ENCODE assay signal across 22 cellular contexts in genomic region chr3:13086594-13086993, GRCh38. TPM values are rescaled to one million over a fixed set of nuclear protein-coding genes. Genes with fewer than 3 reads are reported as not detected.
DNase-seq lines count a peak whose midpoint lies in the region; ATAC-seq, FAIRE-seq and TF ChIP-seq lines count a peak whose summit lies in the region.
"Had no signal": no experiment of that assay in that cellular context is flagged by ENCODE, and none has a peak within 500 bp of the region (broad histone marks: within the 10 kb centered on the region; RNA-seq: fewer than 3 reads in every experiment).

No MANE protein-coding gene starts in this region.

- no peak overlapping the region for H3K4me3 Mint-ChIP-seq in CD4-positive, alpha-beta memory T cell
- H3K4me3 Mint-ChIP-seq in immature natural killer cell (peak overlapping the region in 1 of 5 donors; percentile 1), chondrocyte (ENCODE audit: unreplicated experiment) (no peak overlapping the region)
- H3K4me3 Mint-ChIP-seq: activated naive CD4-positive, alpha-beta T cell treated with anti-CD3 and anti-CD28 coated beads for 36 hours; mesothelial cell of epicardium; neural crest cell had no signal

- no peak overlapping the region for H3K27ac ChIP-seq in CD4-positive, alpha-beta memory T cell (ENCODE audit: low read depth, low read length)
- no peak overlapping the region for H3K27ac ChIP-seq in HEK293 (ENCODE audit: extremely low read depth, low read depth, low read length)
- H3K27ac ChIP-seq in OCI-LY7 (ENCODE audit: low read depth, low read length, poor library complexity, severe bottlenecking), result peak overlapping the region; percentile 87
- H3K27ac ChIP-seq: HL-60, psoas muscle, upper lobe of left lung had no signal

- H3K9me3 ChIP-seq in CD4-positive, alpha-beta memory T cell (ENCODE audit: control insufficient read depth in 1 of 2, low read length in 2 of 2), result no peaks in the 10 kb centered on the region
- H3K9me3 ChIP-seq in HEK293 (ENCODE audit: control insufficient read depth, insufficient read depth, low read depth, low read length), result no peaks in the 10 kb centered on the region
- H3K9me3 ChIP-seq in OCI-LY7 (ENCODE audit: low read length), result no peaks in the 10 kb centered on the region
- H3K9me3 ChIP-seq: psoas muscle, upper lobe of left lung had no signal

- no peaks in the 10 kb centered on the region for H3K79me2 ChIP-seq in OCI-LY7 (ENCODE audit: insufficient read depth, low read depth, low read length)

- POLR2A ChIA-PET in CD4-positive, alpha-beta memory T cell (lab: Charles Lee; ENCODE audit: partially characterized antibody), result no interaction called here
- POLR2A ChIA-PET in HEK293 (lab: Yijun Ruan, JAX) (no interaction called here), OCI-LY7 (lab: Charles Lee) (interaction anchor here (0.6 to 1.9 kb wide), 6 partner anchors 15 to 365 kb away, joined by 3 to 5 read pairs (median 3); no protein-coding TSS in a partner anchor)

- no peaks in the 10 kb centered on the region for H3K27me3 Mint-ChIP-seq in CD4-positive, alpha-beta memory T cell
- peaks cover 0 to 4% (median 3%) of the 10 kb centered on the region in 3 donors for H3K27me3 Mint-ChIP-seq in immature natural killer cell (ENCODE audit: low read depth in 3 of 3)
- H3K27me3 Mint-ChIP-seq in chondrocyte (ENCODE audit: low read depth), result peaks cover 3% of the 10 kb centered on the region

- ATAC-seq in HG03095 (IDR thresholded peaks at IDR 0.05; ENCODE audit: unreplicated experiment) (no peak), HG03439 (IDR thresholded peaks at IDR 0.05; ENCODE audit: unreplicated experiment) (no peak)
- ATAC-seq: activated CD4-positive, CD25-positive, alpha-beta regulatory T cell treated with anti-CD3 and anti-CD28 coated beads, Interleukin-2, amount 50 U/mL, for 24 hours; left colon; psoas muscle had no signal

- H3K4me3 ChIP-seq in CD4-positive, alpha-beta memory T cell (ENCODE audit: low read length in 2 of 2), result no peak overlapping the region
- no peak overlapping the region for H3K4me3 ChIP-seq in HEK293 (ENCODE audit: low read depth, low read length)
- H3K4me3 ChIP-seq in OCI-LY7 (ENCODE audit: low read depth, low read length, poor library complexity, severe bottlenecking), result no peak overlapping the region
- H3K4me3 ChIP-seq: psoas muscle, upper lobe of left lung had no signal

- H4K20me1 ChIP-seq in OCI-LY7 (ENCODE audit: insufficient read depth, low read length), result no peaks in the 10 kb centered on the region

- H3K27ac Mint-ChIP-seq in CD4-positive, alpha-beta memory T cell, result peak overlapping the region in 5 of 7 donors; percentile 29 to 72 (median 49)
- H3K27ac Mint-ChIP-seq in immature natural killer cell (peak overlapping the region in 5 of 6 donors; percentile 24 to 74 (median 59)), chondrocyte (ENCODE audit: unreplicated experiment) (no peak overlapping the region)
- H3K27ac Mint-ChIP-seq: activated naive CD4-positive, alpha-beta T cell treated with anti-CD3 and anti-CD28 coated beads for 36 hours; mesothelial cell of epicardium had no signal

- FAIRE-seq in HTR-8/SVneo (lab: Jason Lieb, UNC), result no peak

- DNase-seq in CD4-positive, alpha-beta memory T cell, result no peak
- DNase-seq in OCI-LY7 (ENCODE audit: low spot score) (peak; percentile 88), immature natural killer cell (no peak), chondrocyte (ENCODE audit: low spot score) (no peak), HTR-8/SVneo (ENCODE audit: insufficient read length, low spot score) (no peak)
- DNase-seq: activated naive CD4-positive, alpha-beta T cell treated with anti-CD3 and anti-CD28 coated beads for 36 hours; activated T-cell treated with anti-CD3 and anti-CD28 coated beads, Interleukin-2, amount 50 U/mL, for 48 hours; cerebellar nuclear complex; DMS79; left colon; NCI-H1930; NCI-H2227 treated with DMSO at 0.1 percent for 48 hours; NCI-H82; psoas muscle; upper lobe of left lung had no signal

- no TSS peak for BruUV-seq in OCI-LY7 (replicated peaks; lab: Mats Ljungman, UMichigan)

- peak overlapping the region; percentile 67 for H3K4me2 ChIP-seq in OCI-LY7 (ENCODE audit: low read length)

- no peaks in the 10 kb centered on the region for H3K4me1 ChIP-seq in CD4-positive, alpha-beta memory T cell (ENCODE audit: insufficient read depth, low read length)
- H3K4me1 ChIP-seq in HEK293 (ENCODE audit: control insufficient read depth, insufficient read depth, low read length) (no peaks in the 10 kb centered on the region), OCI-LY7 (ENCODE audit: insufficient read depth, low read length, poor library complexity, severe bottlenecking) (peaks cover 78% of the 10 kb centered on the region)
- H3K4me1 ChIP-seq: psoas muscle, upper lobe of left lung had no signal

- TF ChIP-seq CTCF in HEK293 (tag by site-specific recombination; IDR thresholded peaks at IDR 0.05) (no peak), OCI-LY7 (conservative IDR thresholded peaks at IDR 0.05; ENCODE audit: low read length) (no peak), chondrocyte (IDR thresholded peaks at IDR 0.05) (no peak)

- intact Hi-C loops in CD4-positive, alpha-beta memory T cell (cut with micrococcal nuclease), result no loop called here
- intact Hi-C loops in OCI-LY7 (cut with micrococcal nuclease; ENCODE audit: unreplicated experiment), result loop anchor here (5.0 kb wide), 1 partner anchor 341 kb away; no protein-coding TSS in a partner anchor

- no peaks in the 10 kb centered on the region for H3K4me1 Mint-ChIP-seq in CD4-positive, alpha-beta memory T cell
- H3K4me1 Mint-ChIP-seq in immature natural killer cell (peaks cover 11 to 13% of the 10 kb centered on the region in 2 donors), chondrocyte (ENCODE audit: low read depth) (peaks cover 18% of the 10 kb centered on the region)
- H3K4me1 Mint-ChIP-seq: mesothelial cell of epicardium had no signal

- no peak overlapping the region; the same call in 1 of the 2 replicates for H2AFZ ChIP-seq in OCI-LY7 (ENCODE audit: low read length)

- CTCF ChIA-PET in CD4-positive, alpha-beta memory T cell (lab: Charles Lee; ENCODE audit: partially characterized antibody), result no interaction called here
- CTCF ChIA-PET in HEK293 (lab: Yijun Ruan, JAX) (interaction anchor here (0.6 to 1.0 kb wide), 2 partner anchors 411 to 563 kb away, joined by 3 to 4 read pairs; no protein-coding TSS in a partner anchor), OCI-LY7 (lab: Charles Lee; ENCODE audit: unreplicated experiment) (no interaction called here)

- no peaks in the 10 kb centered on the region for H3K36me3 Mint-ChIP-seq in CD4-positive, alpha-beta memory T cell
- H3K36me3 Mint-ChIP-seq in immature natural killer cell (no peaks in the 10 kb centered on the region), chondrocyte (ENCODE audit: low read depth) (no peaks in the 10 kb centered on the region)
- H3K36me3 Mint-ChIP-seq: mesothelial cell of epicardium had no signal

- no peaks in the 10 kb centered on the region for H3K9me2 ChIP-seq in OCI-LY7 (ENCODE audit: insufficient read depth, low read length)

- no peaks in the 10 kb centered on the region for H3K36me3 ChIP-seq in CD4-positive, alpha-beta memory T cell (ENCODE audit: insufficient read depth, low read length)
- H3K36me3 ChIP-seq in HEK293 (ENCODE audit: control insufficient read depth in 2 of 2, insufficient read depth in 1 of 2, low read length in 2 of 2), result no peaks in the 10 kb centered on the region
- no peaks in the 10 kb centered on the region for H3K36me3 ChIP-seq in OCI-LY7 (ENCODE audit: insufficient read depth, low read length)
- H3K36me3 ChIP-seq: upper lobe of left lung had no signal

- no peaks in the 10 kb centered on the region for H3K27me3 ChIP-seq in CD4-positive, alpha-beta memory T cell (ENCODE audit: insufficient read depth, low read length)
- H3K27me3 ChIP-seq: upper lobe of left lung had no signal

- peaks cover 0 to 2% (median 0%) of the 10 kb centered on the region in 8 donors for H3K9me3 Mint-ChIP-seq in CD4-positive, alpha-beta memory T cell
- H3K9me3 Mint-ChIP-seq in immature natural killer cell (peaks cover 0 to 2% (median 0%) of the 10 kb centered on the region in 6 donors), chondrocyte (ENCODE audit: low read depth) (no peaks in the 10 kb centered on the region)
- H3K9me3 Mint-ChIP-seq: activated naive CD4-positive, alpha-beta T cell treated with anti-CD3 and anti-CD28 coated beads for 36 hours; mesothelial cell of epicardium; neural crest cell had no signal

TF ChIP-seq in HEK293, 187 proteins besides CTCF, POLR2A, EP300 and RAD21 (continues in another document):
- TF ChIP-seq ZNF623 (tag by site-specific recombination; IDR thresholded peaks at IDR 0.05), result peak; percentile 91
- TF ChIP-seq, protein P1, sequence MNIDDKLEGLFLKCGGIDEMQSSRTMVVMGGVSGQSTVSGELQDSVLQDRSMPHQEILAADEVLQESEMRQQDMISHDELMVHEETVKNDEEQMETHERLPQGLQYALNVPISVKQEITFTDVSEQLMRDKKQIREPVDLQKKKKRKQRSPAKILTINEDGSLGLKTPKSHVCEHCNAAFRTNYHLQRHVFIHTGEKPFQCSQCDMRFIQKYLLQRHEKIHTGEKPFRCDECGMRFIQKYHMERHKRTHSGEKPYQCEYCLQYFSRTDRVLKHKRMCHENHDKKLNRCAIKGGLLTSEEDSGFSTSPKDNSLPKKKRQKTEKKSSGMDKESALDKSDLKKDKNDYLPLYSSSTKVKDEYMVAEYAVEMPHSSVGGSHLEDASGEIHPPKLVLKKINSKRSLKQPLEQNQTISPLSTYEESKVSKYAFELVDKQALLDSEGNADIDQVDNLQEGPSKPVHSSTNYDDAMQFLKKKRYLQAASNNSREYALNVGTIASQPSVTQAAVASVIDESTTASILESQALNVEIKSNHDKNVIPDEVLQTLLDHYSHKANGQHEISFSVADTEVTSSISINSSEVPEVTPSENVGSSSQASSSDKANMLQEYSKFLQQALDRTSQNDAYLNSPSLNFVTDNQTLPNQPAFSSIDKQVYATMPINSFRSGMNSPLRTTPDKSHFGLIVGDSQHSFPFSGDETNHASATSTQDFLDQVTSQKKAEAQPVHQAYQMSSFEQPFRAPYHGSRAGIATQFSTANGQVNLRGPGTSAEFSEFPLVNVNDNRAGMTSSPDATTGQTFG (tag by site-specific recombination; IDR thresholded peaks at IDR 0.05; ENCODE audit: borderline replicate concordance), result no peak
- TF ChIP-seq, protein P2, sequence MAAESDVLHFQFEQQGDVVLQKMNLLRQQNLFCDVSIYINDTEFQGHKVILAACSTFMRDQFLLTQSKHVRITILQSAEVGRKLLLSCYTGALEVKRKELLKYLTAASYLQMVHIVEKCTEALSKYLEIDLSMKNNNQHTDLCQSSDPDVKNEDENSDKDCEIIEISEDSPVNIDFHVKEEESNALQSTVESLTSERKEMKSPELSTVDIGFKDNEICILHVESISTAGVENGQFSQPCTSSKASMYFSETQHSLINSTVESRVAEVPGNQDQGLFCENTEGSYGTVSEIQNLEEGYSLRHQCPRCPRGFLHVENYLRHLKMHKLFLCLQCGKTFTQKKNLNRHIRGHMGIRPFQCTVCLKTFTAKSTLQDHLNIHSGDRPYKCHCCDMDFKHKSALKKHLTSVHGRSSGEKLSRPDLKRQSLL (tag by site-specific recombination; IDR thresholded peaks at IDR 0.05), result no peak

RNA-seq across cellular contexts. Expression of gene IQSEC1, which starts 13.4 kb away (rescaled TPM):
- 10 to 100 TPM; 79.3 to 82.0 TPM for total RNA-seq in CD4-positive, alpha-beta memory T cell
- 10 to 100 TPM; 11.9 to 45.3 TPM for polyA plus RNA-seq in CD4-positive, alpha-beta memory T cell
- 24.3 and 25.2 TPM in 2 replicates for total RNA-seq in OCI-LY7 (2014; rRNA removed; shearing (Covaris generic))
- total RNA-seq in OCI-LY7 (2022) (56.3 and 70.1 TPM in 2 replicates), chondrocyte (37.2 to 43.3 TPM (median 38.2 TPM) in 3 replicates)
- polyA plus RNA-seq in immature natural killer cell, result 10 to 100 TPM in 2 of 3 donors, 1 to 10 TPM in 1; 9.0 to 40.5 (median 15.3) TPM
